23 cellular contexts compared by ENCODE assay signal in the genomic region with DNA sequence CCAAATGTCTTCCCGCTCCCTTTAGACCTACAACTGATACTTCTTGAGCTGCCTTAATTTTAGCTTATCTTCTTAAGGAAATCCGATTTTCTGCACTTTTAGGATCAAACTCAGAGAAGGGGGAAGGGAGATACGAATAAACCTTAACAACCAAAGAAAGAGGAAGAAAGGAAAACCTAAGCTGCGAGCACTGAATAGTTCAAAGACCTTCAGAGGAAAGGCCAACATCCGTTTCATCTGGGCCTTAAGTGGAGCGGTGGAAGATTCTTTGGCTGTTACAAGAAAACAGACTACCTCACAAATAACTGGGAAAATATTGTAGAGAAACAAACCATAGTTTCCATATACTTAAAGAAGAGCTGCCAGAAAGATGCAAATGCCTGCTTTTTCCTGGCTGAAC.
DNase-seq lines count a peak whose midpoint lies in the region; ATAC-seq and FAIRE-seq lines count a peak whose summit lies in the region.
"Had no signal": no experiment of that assay in that cellular context is flagged by ENCODE, and none has a peak within 500 bp of the region (broad histone marks: within the 10 kb centered on the region; RNA-seq: fewer than 3 reads in every experiment).

No MANE protein-coding gene starts in this region.

- no peak for ATAC-seq in HG03159 (IDR thresholded peaks at IDR 0.05; ENCODE audit: unreplicated experiment)
- ATAC-seq: A549; CD8-positive, alpha-beta T cell; HCT116 had no signal

- in situ Hi-C loops in KBM-7 (cut with MboI; ENCODE audit: low pct_unique_long_range_greater_than_20kb, low sequenced_read_pairs), result no loop called here

- DNase-seq in NOMO-1 treated with DMSO at 0.1 percent for 48 hours (lab: John Stamatoyannopoulos, UW; ENCODE audit: unreplicated experiment) (peak; percentile 43), NOMO-1 treated with dmso at 0.1 percent for 144 hours (lab: John Stamatoyannopoulos, UW; ENCODE audit: unreplicated experiment) (no peak), KBM-7 (peak; percentile 51), NCI-H82 treated with DMSO at 0.1 percent for 48 hours (lab: John Stamatoyannopoulos, UW; ENCODE audit: unreplicated experiment) (peak; percentile 65), GM19239 (ENCODE audit: insufficient read length, low spot score) (no peak), kidney tubule cell (ENCODE audit: low spot score) (no peak)
- DNase-seq: AML-193; Calu3; CD8-positive, alpha-beta T cell; DMS 273 treated with DMSO at 0.1 percent for 48 hours; DMS53; DND-41; EL; GOT3; H7; HFFc6; IMR-90 had no signal

- FAIRE-seq in GM19239 (lab: Jason Lieb, UNC), result no peak
- FAIRE-seq: A549, G401.6, GM12891, HTR-8/SVneo had no signal

Comparison
In these comparisons a context has a peak if more than half of its experiments do, and no peak if none do; other contexts are left out.
1. DNase-seq: peak in NOMO-1 treated with DMSO at 0.1 percent for 48 hours (single experiment), KBM-7 (single experiment) and NCI-H82 treated with DMSO at 0.1 percent for 48 hours (single experiment); none in NOMO-1 treated with dmso at 0.1 percent for 144 hours (single experiment), GM19239 (single experiment) and kidney tubule cell (single experiment).